Comparison of ENCODE assay signal across 23 cellular contexts in genomic region chr7:124667312-124667711, GRCh38.
A peak's percentile ranks its signal among the peaks of the same experiment; 100 is the strongest.
DNase-seq lines count a peak whose midpoint lies in the region; FAIRE-seq and TF ChIP-seq lines count a peak whose summit lies in the region.
"Had no signal": no experiment of that assay in that cellular context is flagged by ENCODE, and none has a peak within 500 bp of the region (broad histone marks: within the 10 kb centered on the region; RNA-seq: fewer than 3 reads in every experiment).

No MANE protein-coding gene starts in this region.

- H3K4me3 ChIP-seq in PC-9 = no peak overlapping the region
- no peak overlapping the region for H3K4me3 ChIP-seq in mammary epithelial cell (replicated peaks in 1 of 3; ENCODE audit: insufficient read depth in 1 of 3, low read depth in 2 of 3, low read length in 3 of 3)
- H3K4me3 ChIP-seq in effector memory CD4-positive, alpha-beta T cell (ENCODE audit: insufficient read depth, low read depth, low read length, poor library complexity, severe bottlenecking) = no peak overlapping the region
- H3K4me3 ChIP-seq: cardiac muscle cell, MG63 had no signal

- FAIRE-seq in islet of Langerhans (lab: Jason Lieb, UNC) = peak; percentile 66

- H3K9me2 ChIP-seq in PC-9 (ENCODE audit: insufficient read depth) = no peaks in the 10 kb centered on the region

- H3K27ac ChIP-seq in PC-9 (no peak overlapping the region), mammary epithelial cell (ENCODE audit: insufficient read depth, low read depth, low read length) (no peak overlapping the region)
- no peak overlapping the region for H3K27ac ChIP-seq in effector memory CD4-positive, alpha-beta T cell (ENCODE audit: insufficient read depth, low read length, poor library complexity, severe bottlenecking)
- H3K27ac ChIP-seq: cardiac muscle cell, HL-60 had no signal

- H3K4me1 Mint-ChIP-seq in activated CD4-positive, alpha-beta memory T cell treated with anti-CD3 and anti-CD28 coated beads for 36 hours (ENCODE audit: low read depth) = no peaks in the 10 kb centered on the region
- H3K4me1 Mint-ChIP-seq: activated CD4-positive, alpha-beta T cell treated with anti-CD3 and anti-CD28 coated beads, Interleukin-2, amount 10 ng/mL, durations not matched to agents 7 days and 5 days; stimulated activated naive B cell treated with anti-CD40 and anti-IgM and Interleukin-4, amounts not matched to agents 10 μg/mL and 1 μg/mL and 100 μg/mL, for 72 hours had no signal

- H3F3A ChIP-seq in PC-9 (ENCODE audit: insufficient read depth, low read depth) = no peaks in the 10 kb centered on the region

- H3K27ac Mint-ChIP-seq in activated CD4-positive, alpha-beta memory T cell treated with anti-CD3 and anti-CD28 coated beads for 36 hours = no peak overlapping the region
- H3K27ac Mint-ChIP-seq: activated CD4-positive, alpha-beta T cell treated with anti-CD3 and anti-CD28 coated beads, Interleukin-2, amount 10 ng/mL, durations not matched to agents 7 days and 5 days; activated T-helper 2 cell treated with anti-CD3 and anti-CD28 coated beads, Interferon-gamma antibody, Interleukin-2, Interleukin-4, amounts not matched to agents 10 μg/mL and 5 μg/mL and 100 μg/mL, durations not matched to agents 14 hours and 24 hours and 36 hours; mesothelial cell of epicardium; natural killer cell treated with Interleukin-12 subunit alpha and Interleukin-12 subunit beta and Interleukin-15 and Interleukin-18, amount 100 ng/mL, for 72 hours; stimulated activated naive B cell treated with anti-CD40 and anti-IgM and Interleukin-4, amounts not matched to agents 10 μg/mL and 1 μg/mL and 100 μg/mL, for 72 hours had no signal

- BruUV-seq in PC-9 (replicated peaks; lab: Mats Ljungman, UMichigan) (no TSS peak), mammary epithelial cell (replicated peaks; lab: Mats Ljungman, UMichigan) (no TSS peak)

- H3K9ac ChIP-seq in mammary epithelial cell (ENCODE audit: insufficient read depth, low read length) = no peak overlapping the region

- peak; percentile 45 for DNase-seq in A172 (ENCODE audit: low spot score)
- DNase-seq in HCEC 1CT = peak; percentile 3
- peak in 1 of 2 experiments; percentile 24 for DNase-seq in PC-9
- no peak for DNase-seq in mammary epithelial cell
- no peak for DNase-seq in activated CD4-positive, alpha-beta memory T cell treated with anti-CD3 and anti-CD28 coated beads for 36 hours
- DNase-seq in effector memory CD4-positive, alpha-beta T cell = no peak
- no peak for DNase-seq in NCI-H2107 treated with DMSO at 0.1 percent for 48 hours (lab: John Stamatoyannopoulos, UW; ENCODE audit: unreplicated experiment)
- DNase-seq: activated CD4-positive, alpha-beta T cell treated with anti-CD3 and anti-CD28 coated beads, Interleukin-2, amount 10 ng/mL, durations not matched to agents 7 days and 5 days; foreskin fibroblast; left colon; MG63; NCI-H1694 treated with DMSO at 0.1 percent for 48 hours; posterior cingulate gyrus; Right ventricle myocardium superior; stimulated activated CD4-positive, alpha-beta T cell treated with anti-CD3 and anti-CD28 coated beads, Interleukin-2, amount 100 ng/mL, for 24 hours; stimulated activated naive B cell treated with anti-CD40 and anti-IgM and Interleukin-4, amounts not matched to agents 10 μg/mL and 1 μg/mL and 100 μg/mL, for 72 hours; T-helper 1 cell had no signal

- TF ChIP-seq CTCF in PC-9 (conservative IDR thresholded peaks at IDR 0.05) (no peak), mammary epithelial cell (conservative IDR thresholded peaks at IDR 0.05 in 1 of 2, IDR thresholded peaks at IDR 0.05 in 1 of 2; ENCODE audit: extremely low read depth in 1 of 2, insufficient read depth in 1 of 2, low read depth in 1 of 2, low read length in 2 of 2) (no peak)

- H3K9me3 ChIP-seq in PC-9 (ENCODE audit: insufficient read depth, low read depth) (no peaks in the 10 kb centered on the region), mammary epithelial cell (replicated peaks; ENCODE audit: insufficient read depth, low read length) (no peaks in the 10 kb centered on the region)
- no peaks in the 10 kb centered on the region for H3K9me3 ChIP-seq in effector memory CD4-positive, alpha-beta T cell (ENCODE audit: control insufficient read depth, low read length)
- H3K9me3 ChIP-seq: MG63 had no signal

- in situ Hi-C loops in mammary epithelial cell (cut with MboI; ENCODE audit: low sequenced_read_pairs in 2 of 2) = no loop called here

- CTCF ChIA-PET in PC-9 (lab: Charles Lee) (no interaction called here), mammary epithelial cell (lab: Charles Lee; ENCODE audit: low non-redundant PET) (no interaction called here)
- CTCF ChIA-PET in activated CD4-positive, alpha-beta memory T cell treated with anti-CD3 and anti-CD28 coated beads for 36 hours (lab: Charles Lee) = no interaction called here

- no peaks in the 10 kb centered on the region for H3K36me3 ChIP-seq in PC-9 (ENCODE audit: low read depth)
- H3K36me3 ChIP-seq in mammary epithelial cell (ENCODE audit: insufficient read depth, low read length) = no peaks in the 10 kb centered on the region
- H3K36me3 ChIP-seq in effector memory CD4-positive, alpha-beta T cell (ENCODE audit: control insufficient read depth, insufficient read depth, low read length) = no peaks in the 10 kb centered on the region
- H3K36me3 ChIP-seq: cardiac muscle cell, MG63 had no signal

- dilution Hi-C loops in mammary epithelial cell (cut with HindIII; ENCODE audit: low sequenced_read_pairs) = no loop called here

- no peaks in the 10 kb centered on the region for H3K79me2 ChIP-seq in PC-9 (ENCODE audit: low read depth)
- H3K79me2 ChIP-seq in mammary epithelial cell (ENCODE audit: insufficient read depth, low read length) = no peaks in the 10 kb centered on the region

- H3K27me3 ChIP-seq in PC-9 (ENCODE audit: insufficient read depth, low read depth) (no peaks in the 10 kb centered on the region), mammary epithelial cell (ENCODE audit: insufficient read depth, low read length) (no peaks in the 10 kb centered on the region)
- H3K27me3 ChIP-seq in effector memory CD4-positive, alpha-beta T cell (replicated peaks; ENCODE audit: control insufficient read depth, insufficient read depth, low read length, poor library complexity, severe bottlenecking) = no peaks in the 10 kb centered on the region
- H3K27me3 ChIP-seq: cardiac muscle cell, MG63 had no signal

- H3K27me3 Mint-ChIP-seq in activated CD4-positive, alpha-beta memory T cell treated with anti-CD3 and anti-CD28 coated beads for 36 hours = peaks cover 2% of the 10 kb centered on the region
- H3K27me3 Mint-ChIP-seq: activated CD4-positive, alpha-beta T cell treated with anti-CD3 and anti-CD28 coated beads, Interleukin-2, amount 10 ng/mL, durations not matched to agents 7 days and 5 days; natural killer cell treated with Interleukin-12 subunit alpha and Interleukin-12 subunit beta and Interleukin-15 and Interleukin-18, amount 100 ng/mL, for 72 hours; stimulated activated naive B cell treated with anti-CD40 and anti-IgM and Interleukin-4, amounts not matched to agents 10 μg/mL and 1 μg/mL and 100 μg/mL, for 72 hours had no signal

- POLR2A ChIA-PET in PC-9 (lab: Charles Lee; ENCODE audit: unreplicated experiment) = no interaction called here
- POLR2A ChIA-PET in activated CD4-positive, alpha-beta memory T cell treated with anti-CD3 and anti-CD28 coated beads for 36 hours (lab: Charles Lee) = no interaction called here

- intact Hi-C loops in PC-9 (cut with micrococcal nuclease; ENCODE audit: unreplicated experiment) = loop anchor here (1.0 kb wide), 1 partner anchor 98 kb away; the partner anchor contains the start of gene GPR37
- intact Hi-C loops in mammary epithelial cell (cut with micrococcal nuclease) = loop anchor here (10.0 kb wide), 1 partner anchor 97 kb away; the partner anchor contains the start of gene GPR37
- intact Hi-C loops in activated CD4-positive, alpha-beta memory T cell treated with anti-CD3 and anti-CD28 coated beads for 36 hours (cut with micrococcal nuclease) = no loop called here

- H3K9me3 Mint-ChIP-seq in activated CD4-positive, alpha-beta memory T cell treated with anti-CD3 and anti-CD28 coated beads for 36 hours = no peaks in the 10 kb centered on the region
- H3K9me3 Mint-ChIP-seq: activated CD4-positive, alpha-beta T cell treated with anti-CD3 and anti-CD28 coated beads, Interleukin-2, amount 10 ng/mL, durations not matched to agents 7 days and 5 days; activated T-helper 2 cell treated with anti-CD3 and anti-CD28 coated beads, Interferon-gamma antibody, Interleukin-2, Interleukin-4, amounts not matched to agents 10 μg/mL and 5 μg/mL and 100 μg/mL, durations not matched to agents 14 hours and 24 hours and 36 hours; mesothelial cell of epicardium; stimulated activated naive B cell treated with anti-CD40 and anti-IgM and Interleukin-4, amounts not matched to agents 10 μg/mL and 1 μg/mL and 100 μg/mL, for 72 hours had no signal

- H4K20me1 ChIP-seq in PC-9 (ENCODE audit: insufficient read depth) (no peaks in the 10 kb centered on the region), mammary epithelial cell (ENCODE audit: insufficient read depth, low read length) (no peaks in the 10 kb centered on the region)

- H3K4me2 ChIP-seq in PC-9 (no peak overlapping the region), mammary epithelial cell (ENCODE audit: insufficient read depth, low read depth, low read length) (no peak overlapping the region)

- H3K4me3 Mint-ChIP-seq in activated CD4-positive, alpha-beta memory T cell treated with anti-CD3 and anti-CD28 coated beads for 36 hours = no peak overlapping the region
- H3K4me3 Mint-ChIP-seq: activated CD4-positive, alpha-beta T cell treated with anti-CD3 and anti-CD28 coated beads, Interleukin-2, amount 10 ng/mL, durations not matched to agents 7 days and 5 days; mesothelial cell of epicardium; natural killer cell treated with Interleukin-12 subunit alpha and Interleukin-12 subunit beta and Interleukin-15 and Interleukin-18, amount 100 ng/mL, for 72 hours; stimulated activated naive B cell treated with anti-CD40 and anti-IgM and Interleukin-4, amounts not matched to agents 10 μg/mL and 1 μg/mL and 100 μg/mL, for 72 hours had no signal

- WGBS in mammary epithelial cell (ENCODE audit: low coverage, missing lambda C conversion rate) = 47% methylated on average over 4 of the region's 4 CpGs

- H3K4me1 ChIP-seq in PC-9 (replicated peaks; ENCODE audit: insufficient read depth) (no peaks in the 10 kb centered on the region), mammary epithelial cell (ENCODE audit: insufficient read depth, low read length) (peaks cover 18% of the 10 kb centered on the region)
- no peaks in the 10 kb centered on the region for H3K4me1 ChIP-seq in effector memory CD4-positive, alpha-beta T cell (ENCODE audit: control insufficient read depth, insufficient read depth, low read length, poor library complexity, severe bottlenecking)

- no peaks in the 10 kb centered on the region for H3K36me3 Mint-ChIP-seq in activated CD4-positive, alpha-beta memory T cell treated with anti-CD3 and anti-CD28 coated beads for 36 hours
- H3K36me3 Mint-ChIP-seq: mesothelial cell of epicardium; natural killer cell treated with Interleukin-12 subunit alpha and Interleukin-12 subunit beta and Interleukin-15 and Interleukin-18, amount 100 ng/mL, for 72 hours; stimulated activated naive B cell treated with anti-CD40 and anti-IgM and Interleukin-4, amounts not matched to agents 10 μg/mL and 1 μg/mL and 100 μg/mL, for 72 hours had no signal

- peak overlapping the region; percentile 50; the same call in 1 of the 2 replicates for H2AFZ ChIP-seq in PC-9
- no peak overlapping the region for H2AFZ ChIP-seq in mammary epithelial cell (ENCODE audit: low read depth, low read length)

Comparison
In these comparisons a context has a peak if more than half of its experiments do, and no peak if none do; other contexts are left out.
1. DNase-seq: peak in A172 (single experiment) and HCEC 1CT (single experiment); none in mammary epithelial cell (single experiment), activated CD4-positive, alpha-beta memory T cell treated with anti-CD3 and anti-CD28 coated beads for 36 hours (single experiment), effector memory CD4-positive, alpha-beta T cell (0 of 3) and NCI-H2107 treated with DMSO at 0.1 percent for 48 hours (single experiment).